ENCODE assay signal across 16 cellular contexts in genomic region chr3:11602441-11602840, GRCh38. TPM values are rescaled to one million over a fixed set of nuclear protein-coding genes. Genes with fewer than 3 reads are reported as not detected.
DNase-seq lines count a peak whose midpoint lies in the region; ATAC-seq and TF ChIP-seq lines count a peak whose summit lies in the region.
"Had no signal": no experiment of that assay in that cellular context is flagged by ENCODE, and none has a peak within 500 bp of the region (broad histone marks: within the 10 kb centered on the region; RNA-seq: fewer than 3 reads in every experiment).

No MANE protein-coding gene starts in this region.

- H3K4me3 ChIP-seq in adrenal gland (no peak overlapping the region), mesenchymal stem cell (ENCODE audit: insufficient read depth in 1 of 2, low read depth in 1 of 2, low read length in 2 of 2) (peak overlapping the region in 1 of 2 experiments; percentile 7), testis (no peak overlapping the region), MM.1S (ENCODE audit: low read length) (no peak overlapping the region)
- H3K4me3 ChIP-seq: HAP-1 had no signal

- H3K9me2 ChIP-seq in MM.1S (replicated peaks; ENCODE audit: insufficient read depth, low read length): no peaks in the 10 kb centered on the region

- H4K8ac ChIP-seq in mesenchymal stem cell (ENCODE audit: low read length): no peak overlapping the region

- no peaks in the 10 kb centered on the region for H3K27me3 Mint-ChIP-seq in activated T-cell treated with anti-CD3 and anti-CD28 coated beads, Interleukin-2, amount 50 U/mL, for 24 hours
- H3K27me3 Mint-ChIP-seq in activated T-cell treated with anti-CD3 and anti-CD28 coated beads, Interleukin-2, amount 50 U/mL, for 4 hours (ENCODE audit: low read depth): no peaks in the 10 kb centered on the region
- H3K27me3 Mint-ChIP-seq: activated CD4-positive, alpha-beta T cell treated with anti-CD3 and anti-CD28 coated beads, Interleukin-2, amount 10 ng/mL, durations not matched to agents 24 days and 14 days had no signal

- no peaks in the 10 kb centered on the region for H4K20me1 ChIP-seq in MM.1S (ENCODE audit: insufficient read depth, low read length)

- DNase-seq in activated T-cell treated with anti-CD3 and anti-CD28 coated beads, Interleukin-2, amount 50 U/mL, for 24 hours: no peak
- no peak for DNase-seq in activated T-cell treated with anti-CD3 and anti-CD28 coated beads, Interleukin-2, amount 50 U/mL, for 4 hours
- DNase-seq in adrenal gland: no peak
- no peak for DNase-seq in mesenchymal stem cell
- DNase-seq in testis: no peak
- no peak for DNase-seq in MM.1S
- no peak for DNase-seq in NCI-H2171 (lab: John Stamatoyannopoulos, UW)
- DNase-seq: activated CD4-positive, alpha-beta T cell treated with anti-CD3 and anti-CD28 coated beads, Interleukin-2, amount 10 ng/mL, durations not matched to agents 24 days and 14 days; activated effector memory CD4-positive, alpha-beta T cell treated with anti-CD3 and anti-CD28 coated beads, Interleukin-2, amount 50 U/mL, for 16 hours; DMS 273 treated with DMSO at 0.1 percent for 48 hours; kidney; NCI-H748 treated with DMSO at 0.1 percent for 48 hours; stimulated activated CD4-positive, alpha-beta T cell treated with anti-CD3 and anti-CD28 coated beads, Interleukin-4, amount 100 ng/mL, for 4 hours had no signal

- no peak overlapping the region for H3K4me3 Mint-ChIP-seq in activated T-cell treated with anti-CD3 and anti-CD28 coated beads, Interleukin-2, amount 50 U/mL, for 24 hours
- no peak overlapping the region for H3K4me3 Mint-ChIP-seq in activated T-cell treated with anti-CD3 and anti-CD28 coated beads, Interleukin-2, amount 50 U/mL, for 4 hours
- H3K4me3 Mint-ChIP-seq: activated CD4-positive, alpha-beta T cell treated with anti-CD3 and anti-CD28 coated beads, Interleukin-2, amount 10 ng/mL, durations not matched to agents 24 days and 14 days had no signal

- H2AFZ ChIP-seq in mesenchymal stem cell (ENCODE audit: low read depth, low read length) (no peak overlapping the region), MM.1S (ENCODE audit: low read length) (no peak overlapping the region)
- H2AFZ ChIP-seq: parathyroid adenoma had no signal

- H3K18ac ChIP-seq in mesenchymal stem cell (ENCODE audit: low read depth in 1 of 2, low read length in 2 of 2): no peak overlapping the region

- peaks cover 21% of the 10 kb centered on the region for H3K79me2 ChIP-seq in MM.1S (ENCODE audit: low read length)

- ATAC-seq in activated T-cell treated with anti-CD3 and anti-CD28 coated beads, Interleukin-2, amount 50 U/mL, for 4 hours: no peak
- no peak for ATAC-seq in GM19463 (IDR thresholded peaks at IDR 0.05; ENCODE audit: unreplicated experiment)

- H2BK120ac ChIP-seq in mesenchymal stem cell (ENCODE audit: low read depth, low read length): no peak overlapping the region

- H2AK5ac ChIP-seq in mesenchymal stem cell (ENCODE audit: low read length, severe bottlenecking): no peak overlapping the region

- no peaks in the 10 kb centered on the region for H3F3A ChIP-seq in MM.1S (ENCODE audit: insufficient read depth, low read length)

- H3K27ac Mint-ChIP-seq in activated T-cell treated with anti-CD3 and anti-CD28 coated beads, Interleukin-2, amount 50 U/mL, for 24 hours: peak overlapping the region; percentile 33
- H3K27ac Mint-ChIP-seq: activated CD4-positive, alpha-beta T cell treated with anti-CD3 and anti-CD28 coated beads, Interleukin-2, amount 10 ng/mL, durations not matched to agents 24 days and 14 days had no signal

- 82 to 93% (median 88%) methylated on average over 9 of the region's 9 CpGs for WGBS in adrenal gland, 4 donors
- WGBS in mesenchymal stem cell: 90% methylated on average over 7 of the region's 9 CpGs
- 57 to 77% methylated on average over 9 of the region's 9 CpGs for WGBS in testis, 2 donors

- H3K9ac ChIP-seq in mesenchymal stem cell (ENCODE audit: low read length): peak overlapping the region; percentile 76
- no peak overlapping the region for H3K9ac ChIP-seq in MM.1S (ENCODE audit: low read length)
- H3K9ac ChIP-seq: parathyroid adenoma had no signal

- no peak for TF ChIP-seq CTCF in adrenal gland (IDR thresholded peaks at IDR 0.05)
- no peak for TF ChIP-seq CTCF in testis (IDR thresholded peaks at IDR 0.05)
- TF ChIP-seq CTCF in MM.1S (IDR thresholded peaks at IDR 0.05; ENCODE audit: low read length): no peak

- H3K4me2 ChIP-seq in mesenchymal stem cell (ENCODE audit: low read length, poor library complexity, severe bottlenecking) (no peak overlapping the region), MM.1S (ENCODE audit: low read depth, low read length) (no peak overlapping the region)

- H3K27ac ChIP-seq in adrenal gland (peak overlapping the region in 3 of 5 donors; percentile 4 to 87 (median 78)), mesenchymal stem cell (ENCODE audit: low read length, poor library complexity, severe bottlenecking) (no peak overlapping the region), testis (peak overlapping the region; percentile 36 to 87), MM.1S (ENCODE audit: low read length) (no peak overlapping the region)
- H3K27ac ChIP-seq: parathyroid adenoma had no signal

- peaks cover 2% of the 10 kb centered on the region for H3K79me1 ChIP-seq in mesenchymal stem cell (replicated peaks; ENCODE audit: low read length, poor library complexity, severe bottlenecking)

- H3K9me3 ChIP-seq in adrenal gland (replicated peaks in 1 of 3) (no peaks in the 10 kb centered on the region), mesenchymal stem cell (ENCODE audit: control insufficient read depth, low read length) (no peaks in the 10 kb centered on the region), testis (no peaks in the 10 kb centered on the region), MM.1S (replicated peaks; ENCODE audit: insufficient read depth, low read length) (no peaks in the 10 kb centered on the region; the same call in 1 of the 2 replicates)
- H3K9me3 ChIP-seq: HAP-1 had no signal

- peaks cover 60% of the 10 kb centered on the region for H3K36me3 Mint-ChIP-seq in activated T-cell treated with anti-CD3 and anti-CD28 coated beads, Interleukin-2, amount 50 U/mL, for 24 hours (ENCODE audit: low read depth)
- H3K36me3 Mint-ChIP-seq in activated T-cell treated with anti-CD3 and anti-CD28 coated beads, Interleukin-2, amount 50 U/mL, for 4 hours (ENCODE audit: insufficient read depth): peaks cover 34% of the 10 kb centered on the region

- H3K4me1 ChIP-seq in adrenal gland (replicated peaks in 1 of 2) (peaks cover 21 to 44% of the 10 kb centered on the region in 2 donors), mesenchymal stem cell (ENCODE audit: control insufficient read depth, insufficient read depth, low read depth, low read length) (peaks cover 19% of the 10 kb centered on the region), testis (peaks cover 63% of the 10 kb centered on the region), MM.1S (ENCODE audit: low read length) (no peaks in the 10 kb centered on the region)

- TF ChIP-seq POLR2A in adrenal gland (IDR thresholded peaks at IDR 0.05): no peak
- TF ChIP-seq POLR2A in testis (IDR thresholded peaks at IDR 0.05): no peak

- H2BK12ac ChIP-seq in mesenchymal stem cell (ENCODE audit: low read length in 2 of 2): no peak overlapping the region

- no peak overlapping the region for H3K23ac ChIP-seq in mesenchymal stem cell (ENCODE audit: low read length in 2 of 2)

- H4K91ac ChIP-seq in mesenchymal stem cell (ENCODE audit: low read length): no peak overlapping the region

- H3K36me3 ChIP-seq in adrenal gland (replicated peaks in 1 of 2): peaks cover 0 to 14% of the 10 kb centered on the region in 2 donors
- peaks cover 9 to 36% of the 10 kb centered on the region in 2 experiments for H3K36me3 ChIP-seq in mesenchymal stem cell (ENCODE audit: control insufficient read depth in 1 of 2, insufficient read depth in 2 of 2, low read depth in 1 of 2, low read length in 2 of 2)
- no peaks in the 10 kb centered on the region for H3K36me3 ChIP-seq in testis (ENCODE audit: low read depth, missing control alignments)
- H3K36me3 ChIP-seq in MM.1S (replicated peaks; ENCODE audit: insufficient read depth, low read length): no peaks in the 10 kb centered on the region; the same call in 1 of the 2 replicates

- H2BK5ac ChIP-seq in mesenchymal stem cell (ENCODE audit: low read depth, low read length, poor library complexity, severe bottlenecking): no peak overlapping the region

- H2BK15ac ChIP-seq in mesenchymal stem cell (ENCODE audit: low read depth, poor library complexity, severe bottlenecking): no peak overlapping the region

- no peak overlapping the region for H3K14ac ChIP-seq in mesenchymal stem cell (ENCODE audit: low read length in 2 of 2)

- H3K27me3 ChIP-seq in adrenal gland: no peaks in the 10 kb centered on the region
- H3K27me3 ChIP-seq in mesenchymal stem cell (ENCODE audit: control insufficient read depth in 1 of 2, insufficient read depth in 1 of 2, low read length in 2 of 2): no peaks in the 10 kb centered on the region
- H3K27me3 ChIP-seq in testis: no peaks in the 10 kb centered on the region
- H3K27me3 ChIP-seq in MM.1S (replicated peaks; ENCODE audit: insufficient read depth, low read length): no peaks in the 10 kb centered on the region

- intact Hi-C loops in adrenal gland (cut with DNase I) (no loop called here), testis (cut with DNase I; ENCODE audit: low total_unique reads) (no loop called here)

- H3K9me3 Mint-ChIP-seq in activated T-cell treated with anti-CD3 and anti-CD28 coated beads, Interleukin-2, amount 50 U/mL, for 24 hours: peaks cover 5% of the 10 kb centered on the region
- no peaks in the 10 kb centered on the region for H3K9me3 Mint-ChIP-seq in activated T-cell treated with anti-CD3 and anti-CD28 coated beads, Interleukin-2, amount 50 U/mL, for 4 hours
- H3K9me3 Mint-ChIP-seq: activated CD4-positive, alpha-beta T cell treated with anti-CD3 and anti-CD28 coated beads, Interleukin-2, amount 10 ng/mL, durations not matched to agents 24 days and 14 days had no signal

- no peak overlapping the region for H3K4ac ChIP-seq in mesenchymal stem cell (ENCODE audit: low read depth in 1 of 2, low read length in 2 of 2)

- H3K4me1 Mint-ChIP-seq in activated T-cell treated with anti-CD3 and anti-CD28 coated beads, Interleukin-2, amount 50 U/mL, for 24 hours (ENCODE audit: low read depth): peaks cover 60% of the 10 kb centered on the region
- peaks cover 16% of the 10 kb centered on the region for H3K4me1 Mint-ChIP-seq in activated T-cell treated with anti-CD3 and anti-CD28 coated beads, Interleukin-2, amount 50 U/mL, for 4 hours (ENCODE audit: low read depth)

RNA-seq across cellular contexts. Expression of gene VGLL4, which starts 41.3 kb away (rescaled TPM):
- total RNA-seq in activated T-cell treated with anti-CD3 and anti-CD28 coated beads, Interleukin-2, amount 50 U/mL, for 4 hours: 10 to 100 TPM; 26.0 to 30.0 (median 28.5) TPM
- total RNA-seq in adrenal gland (100 to 1,000 TPM in 5 of 8 donors, 10 to 100 TPM in 3; 38.3 to 153 (median 108) TPM), testis (100 to 1,000 TPM; 169 to 209 TPM)
- polyA plus RNA-seq in adrenal gland (10 to 100 TPM; 46.2 to 78.1 (median 50.1) TPM), testis (ENCODE audit: insufficient read depth, low read depth, low replicate concordance) (72.9 TPM)
- polyA plus RNA-seq in mesenchymal stem cell (2013, experiment 1 of 2): 73.9 TPM
- 71.8 TPM for polyA plus RNA-seq in mesenchymal stem cell (2013, experiment 2 of 2)

Comparison
In these comparisons a context has a peak if more than half of its experiments do, and no peak if none do; other contexts are left out.
1. H3K27ac ChIP-seq: peak in adrenal gland (3 of 5) and testis (2 of 2); none in mesenchymal stem cell (single experiment) and MM.1S (single experiment).